Comparison of ENCODE assay signal across 24 cellular contexts in genomic region chr3:52910823-52911222, GRCh38.
"Had no signal": no experiment of that assay in that cellular context is flagged by ENCODE, and none has a peak within 500 bp of the region (broad histone marks: within the 10 kb centered on the region; RNA-seq: fewer than 3 reads in every experiment).

No MANE protein-coding gene starts in this region.

- H3K9me3 ChIP-seq: colonic mucosa, esophagus squamous epithelium, gastrocnemius medialis, heart right ventricle, left lung, lower lobe of right lung, mucosa of descending colon had no signal

- H3K4me1 ChIP-seq: colonic mucosa, esophagus squamous epithelium, gastrocnemius medialis, left lung, lower lobe of right lung had no signal

- H3K4me1 Mint-ChIP-seq: endodermal cell, mesothelial cell of epicardium had no signal

- H3K27ac Mint-ChIP-seq: dendritic cell treated with granulocyte-macrophage colony-stimulating factor and Interleukin-4, amounts not matched to agents 40 ng/mL and 50 ng/mL, for 4 days; endodermal cell; mesothelial cell of epicardium had no signal

- H3K9me3 Mint-ChIP-seq: dendritic cell treated with granulocyte-macrophage colony-stimulating factor and Interleukin-4, amounts not matched to agents 40 ng/mL and 50 ng/mL, for 4 days; effector memory CD8-positive, alpha-beta T cell; endodermal cell; mesothelial cell of epicardium had no signal

- H3K27ac ChIP-seq: colonic mucosa, epithelial cell of prostate, esophagus squamous epithelium, gastrocnemius medialis, heart right ventricle, left lung, lower lobe of right lung had no signal

- ATAC-seq: effector memory CD8-positive, alpha-beta T cell; esophagus mucosa; gastrocnemius medialis; heart right ventricle; left cardiac atrium; left lung; left ventricle myocardium superior; lower lobe of right lung; mucosa of descending colon had no signal

- DNase-seq: colonic mucosa; cortex of kidney; effector CD8-positive, alpha-beta T cell; effector memory CD8-positive, alpha-beta T cell; endodermal cell; erythroblast; esophagus squamous epithelium; foreskin fibroblast; foreskin melanocyte; gastrocnemius medialis; glutamatergic neuron; head of caudate nucleus; heart right ventricle; hippocampal formation; left cardiac atrium; left lung; left ventricle myocardium superior; lower lobe of right lung; mesenchymal stem cell; mucosa of descending colon had no signal

- H3K36me3 ChIP-seq: colonic mucosa had no signal

- H3K4me3 Mint-ChIP-seq: dendritic cell treated with granulocyte-macrophage colony-stimulating factor and Interleukin-4, amounts not matched to agents 40 ng/mL and 50 ng/mL, for 4 days; effector memory CD8-positive, alpha-beta T cell; endodermal cell; mesothelial cell of epicardium had no signal

- H3K4me3 ChIP-seq: colonic mucosa, esophagus squamous epithelium, gastrocnemius medialis, heart right ventricle, left lung, lower lobe of right lung, mucosa of descending colon had no signal

- H3K27me3 ChIP-seq: colonic mucosa, esophagus squamous epithelium, gastrocnemius medialis, heart right ventricle, left lung had no signal

- H3K27me3 Mint-ChIP-seq: dendritic cell treated with granulocyte-macrophage colony-stimulating factor and Interleukin-4, amounts not matched to agents 40 ng/mL and 50 ng/mL, for 4 days; effector memory CD8-positive, alpha-beta T cell had no signal
